ENCODE assay signal across 16 cellular contexts in genomic region chr2:95333056-95333455, GRCh38. TPM values are rescaled to one million over a fixed set of nuclear protein-coding genes. Genes with fewer than 3 reads are reported as not detected.
DNase-seq lines count a peak whose midpoint lies in the region; ATAC-seq and TF ChIP-seq lines count a peak whose summit lies in the region.
"Had no signal": no experiment of that assay in that cellular context is flagged by ENCODE, and none has a peak within 500 bp of the region (broad histone marks: within the 10 kb centered on the region; RNA-seq: fewer than 3 reads in every experiment).

No MANE protein-coding gene starts in this region.

- in situ Hi-C loops in Panc1 (cut with HindIII; ENCODE audit: low pct_unique_long_range_greater_than_20kb, low sequenced_read_pairs) = no loop called here

- H3K36me3 ChIP-seq in Panc1 (ENCODE audit: control insufficient read depth, insufficient read depth, low read length) (no peaks in the 10 kb centered on the region), hepatocyte (replicated peaks; ENCODE audit: insufficient read depth, low read depth) (no peaks in the 10 kb centered on the region), spleen (no peaks in the 10 kb centered on the region)

- TF ChIP-seq POLR2A in spleen (IDR thresholded peaks at IDR 0.05) = no peak

- intact Hi-C loops in Panc1 (cut with micrococcal nuclease; ENCODE audit: unreplicated experiment) = no loop called here
- intact Hi-C loops in spleen (cut with DNase I; ENCODE audit: low total_unique reads) = no loop called here

- no peak overlapping the region for H3K4me2 ChIP-seq in hepatocyte

- H2AFZ ChIP-seq in hepatocyte = no peak overlapping the region

- no peak for ATAC-seq in Panc1

- TF ChIP-seq CTCF in C4-2B (conservative IDR thresholded peaks at IDR 0.05) (no peak), Panc1 (IDR thresholded peaks at IDR 0.05) (no peak), hepatocyte (IDR thresholded peaks at IDR 0.05; ENCODE audit: poor library complexity) (no peak), spleen (IDR thresholded peaks at IDR 0.05 in 8 of 11, conservative IDR thresholded peaks at IDR 0.05 in 3 of 11) (no peak)

- 86% methylated on average over 7 of the region's 7 CpGs for WGBS in hepatocyte (ENCODE audit: low lambda C conversion rate, missing lambda C conversion rate)
- 76 to 92% (median 84%) methylated on average over 7 of the region's 7 CpGs for WGBS in spleen, 5 donors

- BruUV-seq in Panc1 (replicated peaks; lab: Mats Ljungman, UMichigan) = no TSS peak

- H3K79me2 ChIP-seq in hepatocyte = no peaks in the 10 kb centered on the region

- no peak overlapping the region for H3K4me3 ChIP-seq in Panc1 (ENCODE audit: low read depth in 2 of 2, low read length in 2 of 2)
- H3K4me3 ChIP-seq in hepatocyte = no peak overlapping the region
- no peak overlapping the region for H3K4me3 ChIP-seq in spleen

- H3K4me1 ChIP-seq in Panc1 (ENCODE audit: control insufficient read depth, insufficient read depth, low read length) = peaks cover 40% of the 10 kb centered on the region
- no peaks in the 10 kb centered on the region for H3K4me1 ChIP-seq in hepatocyte (ENCODE audit: insufficient read depth)
- H3K4me1 ChIP-seq in spleen = no peaks in the 10 kb centered on the region

- POLR2A ChIA-PET in Panc1 (lab: Charles Lee) = no interaction called here

- H4K20me1 ChIP-seq in hepatocyte (ENCODE audit: insufficient read depth, poor library complexity, severe bottlenecking) = no peaks in the 10 kb centered on the region

- H3K27me3 ChIP-seq in Panc1 (ENCODE audit: control insufficient read depth, insufficient read depth, low read length) = no peaks in the 10 kb centered on the region
- H3K27me3 ChIP-seq in hepatocyte = no peaks in the 10 kb centered on the region
- H3K27me3 ChIP-seq in spleen (replicated peaks in 1 of 7) = peaks cover 0 to 5% (median 0%) of the 10 kb centered on the region in 7 donors

- no peaks in the 10 kb centered on the region for H3K9me2 ChIP-seq in hepatocyte (replicated peaks; ENCODE audit: insufficient read depth)

- DNase-seq in Panc1 (ENCODE audit: low read depth, low spot score) = no peak
- DNase-seq in hepatocyte (ENCODE audit: low spot score) = no peak
- peak; percentile 40 for DNase-seq in spleen
- no peak for DNase-seq in caudate nucleus (lab: John Stamatoyannopoulos, UW)
- no peak for DNase-seq in NCI-H1092 (lab: John Stamatoyannopoulos, UW)
- no peak for DNase-seq in NCI-H146 treated with DMSO at 0.1 percent for 48 hours (lab: John Stamatoyannopoulos, UW; ENCODE audit: unreplicated experiment)
- DNase-seq: ACHN; AML-193; CD4-positive, CD25-positive, alpha-beta regulatory T cell; Karpas-422; MM.1S; NCI-H1105 treated with DMSO at 0.1 percent for 48 hours; NCI-H187 treated with DMSO at 0.1 percent for 48 hours; NCI-H446 treated with DMSO at 0.1 percent for 48 hours; NCI-H748 treated with DMSO at 0.1 percent for 48 hours had no signal

- CTCF ChIA-PET in Panc1 (lab: Charles Lee) = no interaction called here

- H3K9me3 ChIP-seq in Panc1 (ENCODE audit: control insufficient read depth, insufficient read depth, low read depth, low read length) = no peaks in the 10 kb centered on the region
- H3K9me3 ChIP-seq in hepatocyte (ENCODE audit: low read depth) = no peaks in the 10 kb centered on the region
- H3K9me3 ChIP-seq in spleen = no peaks in the 10 kb centered on the region

- peak overlapping the region; percentile 74 for H3K27ac ChIP-seq in C4-2B
- peak overlapping the region; percentile 78 for H3K27ac ChIP-seq in Panc1 (ENCODE audit: low read length)
- H3K27ac ChIP-seq in hepatocyte = peak overlapping the region; percentile 24
- no peak overlapping the region for H3K27ac ChIP-seq in spleen
- no peak overlapping the region for H3K27ac ChIP-seq in caudate nucleus (ENCODE audit: low read depth, low read length)

RNA-seq across cellular contexts. Expression of gene KCNIP3, which starts 35.9 kb away (rescaled TPM):
- total RNA-seq in Panc1 (2021; ENCODE audit: unreplicated experiment) = 17.5 TPM
- polyA plus RNA-seq in Panc1 (2012; ENCODE audit: insufficient read length) = 8.8 TPM
- 2.1 and 6.1 TPM in 2 replicates for total RNA-seq in hepatocyte
- 3.7 and 6.5 TPM in 2 replicates for polyA plus RNA-seq in hepatocyte
- 1 to 10 TPM; 2.6 to 5.2 (median 4.2) TPM for total RNA-seq in spleen
- polyA plus RNA-seq in spleen = 1 to 10 TPM in 1 of 3 donors, under 1 TPM in 2; 0.59 to 1.8 (median 0.85) TPM
- total RNA-seq: CD4-positive, CD25-positive, alpha-beta regulatory T cell had no signal
- polyA plus RNA-seq: CD4-positive, CD25-positive, alpha-beta regulatory T cell had no signal

RNA-seq across cellular contexts. Expression of gene PROM2, which starts 58.8 kb away (rescaled TPM):
- total RNA-seq in Panc1 (2021; ENCODE audit: unreplicated experiment) (1.4 TPM), hepatocyte (1.2 and 2.8 TPM in 2 replicates), spleen (1 to 10 TPM in 6 of 7 donors, under 1 TPM in 1; 0.50 to 4.9 (median 2.7) TPM)
- polyA plus RNA-seq in Panc1 (2012; ENCODE audit: insufficient read length) = 0.99 TPM
- polyA plus RNA-seq in hepatocyte (2.1 and 2.6 TPM in 2 replicates), spleen (under 1 TPM; 0.21 to 0.74 (median 0.52) TPM)
- polyA plus RNA-seq: CD4-positive, CD25-positive, alpha-beta regulatory T cell had no signal

Comparison
In these comparisons a context has a peak if more than half of its experiments do, and no peak if none do; other contexts are left out.
1. H3K27ac ChIP-seq: peak in C4-2B (single experiment), Panc1 (single experiment) and hepatocyte (single experiment); none in spleen (0 of 8) and caudate nucleus (single experiment).